Comparison of ENCODE assay signal across 28 cellular contexts in genomic region chr12:118070650-118071049, GRCh38.
"Had no signal": no experiment of that assay in that cellular context is flagged by ENCODE, and none has a peak within 500 bp of the region (broad histone marks: within the 10 kb centered on the region; RNA-seq: fewer than 3 reads in every experiment).

No MANE protein-coding gene starts in this region.

- H3K9me3 ChIP-seq: body of pancreas, gastrocnemius medialis, heart left ventricle had no signal

- H3K27ac Mint-ChIP-seq: activated CD4-positive, alpha-beta memory T cell treated with anti-CD3 and anti-CD28 coated beads, Interleukin-2, amount 10 ng/mL, durations not matched to agents 7 days and 5 days; activated CD4-positive, alpha-beta T cell treated with anti-CD3 and anti-CD28 coated beads, Interleukin-2, amount 10 ng/mL, durations not matched to agents 7 days and 5 days; activated naive CD8-positive, alpha-beta T cell; activated T-helper 17 cell treated with anti-CD3 and anti-CD28 coated beads, Interleukin-2, amount 50 U/mL, for 72 hours; effector memory CD8-positive, alpha-beta T cell had no signal

- H3K4me3 Mint-ChIP-seq: activated CD4-positive, alpha-beta memory T cell treated with anti-CD3 and anti-CD28 coated beads, Interleukin-2, amount 10 ng/mL, durations not matched to agents 7 days and 5 days; activated CD4-positive, alpha-beta T cell treated with anti-CD3 and anti-CD28 coated beads, Interleukin-2, amount 10 ng/mL, durations not matched to agents 7 days and 5 days; activated naive CD8-positive, alpha-beta T cell; activated T-cell treated with anti-CD3 and anti-CD28 coated beads, Interleukin-2, amount 50 U/mL, for 4 hours; activated T-helper 17 cell treated with anti-CD3 and anti-CD28 coated beads, Interleukin-2, amount 50 U/mL, for 72 hours; effector memory CD8-positive, alpha-beta T cell had no signal

- H3K27ac ChIP-seq: body of pancreas, epithelial cell of prostate, foreskin keratinocyte, gastrocnemius medialis, heart left ventricle had no signal

- H3K36me3 Mint-ChIP-seq: activated naive CD8-positive, alpha-beta T cell had no signal

- H3K27me3 ChIP-seq: body of pancreas, foreskin keratinocyte, gastrocnemius medialis, heart left ventricle had no signal

- H3K9me3 Mint-ChIP-seq: activated CD4-positive, alpha-beta memory T cell treated with anti-CD3 and anti-CD28 coated beads, Interleukin-2, amount 10 ng/mL, durations not matched to agents 7 days and 5 days; activated CD4-positive, alpha-beta T cell treated with anti-CD3 and anti-CD28 coated beads, Interleukin-2, amount 10 ng/mL, durations not matched to agents 7 days and 5 days; activated T-cell treated with anti-CD3 and anti-CD28 coated beads, Interleukin-2, amount 50 U/mL, for 4 hours; activated T-helper 17 cell treated with anti-CD3 and anti-CD28 coated beads, Interleukin-2, amount 50 U/mL, for 72 hours; effector memory CD8-positive, alpha-beta T cell had no signal

- H3K27me3 Mint-ChIP-seq: activated CD4-positive, alpha-beta T cell treated with anti-CD3 and anti-CD28 coated beads, Interleukin-2, amount 10 ng/mL, durations not matched to agents 7 days and 5 days; activated T-helper 17 cell treated with anti-CD3 and anti-CD28 coated beads, Interleukin-2, amount 50 U/mL, for 72 hours had no signal

- H3K4me1 ChIP-seq: body of pancreas, foreskin keratinocyte, gastrocnemius medialis had no signal

- DNase-seq: activated CD4-positive, alpha-beta memory T cell treated with anti-CD3 and anti-CD28 coated beads, Interleukin-2, amount 10 ng/mL, durations not matched to agents 7 days and 5 days; activated CD4-positive, alpha-beta T cell treated with anti-CD3 and anti-CD28 coated beads for 1 hour; activated CD4-positive, alpha-beta T cell treated with anti-CD3 and anti-CD28 coated beads for 4 hours; activated CD4-positive, alpha-beta T cell treated with anti-CD3 and anti-CD28 coated beads, Interleukin-2, amount 10 ng/mL, durations not matched to agents 7 days and 5 days; activated CD4-positive, alpha-beta T cell treated with anti-CD3 and anti-CD28 coated beads, Interleukin-2, amount 50 U/mL, for 4 hours; activated effector memory CD4-positive, alpha-beta T cell treated with Interleukin-2 at 50 U/mL for 16 hours; activated gamma-delta T cell treated with Interleukin-2 at 50 U/mL for 16 hours; activated naive CD4-positive, alpha-beta T cell treated with anti-CD3 and anti-CD28 coated beads, Interleukin-2, amount 50 U/mL, for 16 hours; activated naive CD4-positive, alpha-beta T cell treated with Interleukin-2 at 50 U/mL for 16 hours; activated T-cell treated with anti-CD3 and anti-CD28 coated beads, Interleukin-2, amount 50 U/mL, for 4 hours; amygdala; aorta; body of pancreas; caudate nucleus; cortex of kidney; dermis blood vessel endothelial cell; effector CD4-positive, alpha-beta T cell; effector memory CD8-positive, alpha-beta T cell; foreskin keratinocyte; gastrocnemius medialis; glutamatergic neuron; heart left ventricle; T-helper 1 cell; T-helper 2 cell had no signal

- ATAC-seq: activated T-cell treated with anti-CD3 and anti-CD28 coated beads, Interleukin-2, amount 50 U/mL, for 4 hours; activated T-helper 17 cell treated with anti-CD3 and anti-CD28 coated beads, Interleukin-2, amount 50 U/mL, for 72 hours; body of pancreas; effector memory CD8-positive, alpha-beta T cell; esophagus mucosa; foreskin keratinocyte; gastrocnemius medialis; heart left ventricle had no signal

- H3K4me3 ChIP-seq: body of pancreas, gastrocnemius medialis, heart left ventricle had no signal
